In the genomic region with DNA sequence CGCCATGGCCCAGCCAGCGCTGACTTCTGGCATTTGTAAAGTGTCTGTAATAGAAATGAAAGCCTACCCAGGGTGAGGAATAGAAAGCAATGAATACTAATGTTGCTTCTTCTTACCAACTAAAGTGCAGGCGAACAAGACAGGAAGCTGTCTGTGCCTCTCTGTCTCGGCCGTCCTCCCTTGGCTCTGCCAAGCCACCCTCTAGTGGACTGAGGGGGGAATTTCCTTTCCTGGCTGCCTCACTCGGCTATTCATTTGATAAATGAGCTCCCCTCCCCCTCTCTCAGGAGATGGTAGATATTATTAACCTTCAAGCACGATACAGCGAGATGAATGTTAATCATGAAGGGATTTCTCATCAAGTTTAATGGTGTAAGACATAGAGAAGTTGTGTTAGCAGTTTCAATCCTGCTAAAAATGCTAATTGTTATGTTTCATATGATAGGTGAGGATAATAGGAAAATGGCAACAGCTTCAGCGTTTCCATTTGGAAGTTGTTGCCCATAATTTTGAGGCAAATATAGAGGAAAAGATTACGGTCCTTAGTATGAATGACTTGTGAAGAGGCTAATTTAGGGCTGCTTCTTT, we compare ENCODE assay signal across 8 cellular contexts.
DNase-seq lines count a peak whose midpoint lies in the region; ATAC-seq and TF ChIP-seq lines count a peak whose summit lies in the region.

No MANE protein-coding gene starts in this region.

- DNase-seq in CD1c-positive myeloid dendritic cell (ENCODE audit: extremely low spot score) (peak; percentile 22), NCI-H2171 treated with DMSO at 0.1 percent for 48 hours (lab: John Stamatoyannopoulos, UW) (peak; percentile 36), glutamatergic neuron (peak; percentile 80), posterior vena cava (ENCODE audit: low spot score) (peak; percentile 82), T-helper 9 cell (no peak)
- DNase-seq in activated CD4-positive, alpha-beta memory T cell treated with anti-CD3 and anti-CD28 coated beads, Interleukin-2, amount 10 ng/mL, durations not matched to agents 7 days and 5 days, result peak; percentile 38

- peaks cover 21% of the 10 kb centered on the region for H3K4me1 Mint-ChIP-seq in activated CD4-positive, alpha-beta memory T cell treated with anti-CD3 and anti-CD28 coated beads, Interleukin-2, amount 10 ng/mL, durations not matched to agents 7 days and 5 days
- peaks cover 39% of the 10 kb centered on the region for H3K4me1 Mint-ChIP-seq in glutamatergic neuron (ENCODE audit: low read depth, unreplicated experiment)

- TF ChIP-seq CTCF in glutamatergic neuron (IDR thresholded peaks at IDR 0.05; ENCODE audit: partially characterized antibody, unreplicated experiment), result peak; percentile 83

- peaks cover 51% of the 10 kb centered on the region for H3K27me3 Mint-ChIP-seq in activated CD4-positive, alpha-beta memory T cell treated with anti-CD3 and anti-CD28 coated beads, Interleukin-2, amount 10 ng/mL, durations not matched to agents 7 days and 5 days
- no peaks in the 10 kb centered on the region for H3K27me3 Mint-ChIP-seq in glutamatergic neuron (ENCODE audit: unreplicated experiment)

- ATAC-seq in GM18519 (IDR thresholded peaks at IDR 0.05; ENCODE audit: low FRiP score, unreplicated experiment), result peak; percentile 76
- ATAC-seq in HG03045 (IDR thresholded peaks at IDR 0.05; ENCODE audit: unreplicated experiment), result peak; percentile 75

- no peak overlapping the region for H3K4me3 Mint-ChIP-seq in activated CD4-positive, alpha-beta memory T cell treated with anti-CD3 and anti-CD28 coated beads, Interleukin-2, amount 10 ng/mL, durations not matched to agents 7 days and 5 days
- H3K4me3 Mint-ChIP-seq in glutamatergic neuron (ENCODE audit: unreplicated experiment), result no peak overlapping the region

- POLR2A ChIA-PET in activated CD4-positive, alpha-beta memory T cell treated with anti-CD3 and anti-CD28 coated beads, Interleukin-2, amount 10 ng/mL, durations not matched to agents 7 days and 5 days (lab: Charles Lee), result interaction anchor here (0.8 kb wide), 1 partner anchor 527 kb away, joined by 3 read pairs; no protein-coding TSS in a partner anchor

- no peak overlapping the region for H3K27ac Mint-ChIP-seq in activated CD4-positive, alpha-beta memory T cell treated with anti-CD3 and anti-CD28 coated beads, Interleukin-2, amount 10 ng/mL, durations not matched to agents 7 days and 5 days
- no peak overlapping the region for H3K27ac Mint-ChIP-seq in glutamatergic neuron (ENCODE audit: unreplicated experiment)

- intact Hi-C loops in posterior vena cava (cut with DNase I), result no loop called here

- no peaks in the 10 kb centered on the region for H3K9me3 Mint-ChIP-seq in activated CD4-positive, alpha-beta memory T cell treated with anti-CD3 and anti-CD28 coated beads, Interleukin-2, amount 10 ng/mL, durations not matched to agents 7 days and 5 days
- H3K9me3 Mint-ChIP-seq in glutamatergic neuron (ENCODE audit: unreplicated experiment), result no peaks in the 10 kb centered on the region

- CTCF ChIA-PET in activated CD4-positive, alpha-beta memory T cell treated with anti-CD3 and anti-CD28 coated beads, Interleukin-2, amount 10 ng/mL, durations not matched to agents 7 days and 5 days (lab: Charles Lee), result interaction anchor here (0.6 to 3.8 kb wide), 14 partner anchors 9 to 610 kb away, joined by 3 to 26 read pairs (median 4); partner anchors contain the start of gene NFE2L2

- no peaks in the 10 kb centered on the region for H3K36me3 Mint-ChIP-seq in activated CD4-positive, alpha-beta memory T cell treated with anti-CD3 and anti-CD28 coated beads, Interleukin-2, amount 10 ng/mL, durations not matched to agents 7 days and 5 days (ENCODE audit: low read depth)
- H3K36me3 Mint-ChIP-seq in glutamatergic neuron (ENCODE audit: unreplicated experiment), result no peaks in the 10 kb centered on the region
